ENCODE assay signal across 16 cellular contexts in the genomic region with DNA sequence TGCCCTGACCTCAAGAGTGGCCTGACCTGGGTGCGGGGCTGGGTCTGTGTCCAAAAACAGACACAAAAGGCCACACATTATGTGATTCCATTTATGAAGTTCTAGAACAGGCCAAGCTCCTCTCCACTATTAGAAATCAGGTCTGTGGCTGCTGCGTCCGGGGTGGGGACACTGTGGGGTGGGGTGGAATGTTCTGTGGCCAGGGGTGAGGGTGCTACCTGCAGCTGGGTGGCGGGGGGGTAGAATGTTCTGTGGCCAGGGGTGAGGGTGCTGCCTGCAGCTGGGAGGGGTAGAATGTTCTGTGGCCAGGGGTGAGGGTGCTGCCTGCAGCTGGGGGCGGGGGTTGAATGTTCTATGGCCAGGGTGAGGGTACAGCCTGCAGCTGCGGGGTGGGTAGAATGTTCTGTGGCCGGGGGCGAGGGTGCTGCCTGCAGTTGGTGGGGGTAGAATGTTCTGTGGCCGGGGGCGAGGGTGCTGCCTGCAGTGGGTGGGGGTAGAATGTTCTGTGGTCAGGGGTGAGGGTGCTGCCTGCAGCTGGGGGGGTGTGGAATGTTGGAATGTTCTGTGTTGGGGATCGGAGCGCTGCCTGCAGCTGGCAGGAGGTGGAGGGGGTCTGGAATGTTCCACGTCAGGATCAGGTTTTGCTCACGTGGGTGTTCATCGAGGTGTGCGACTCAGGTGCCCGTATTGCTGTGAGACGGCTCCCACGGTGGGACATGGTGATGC. TPM values are rescaled to one million over a fixed set of nuclear protein-coding genes. Genes with fewer than 3 reads are reported as not detected.
A peak's percentile ranks its signal among the peaks of the same experiment; 100 is the strongest.
DNase-seq lines count a peak whose midpoint lies in the region; TF ChIP-seq lines count a peak whose summit lies in the region.
"Had no signal": no experiment of that assay in that cellular context is flagged by ENCODE, and none has a peak within 500 bp of the region (broad histone marks: within the 10 kb centered on the region; RNA-seq: fewer than 3 reads in every experiment).

No MANE protein-coding gene starts in this region.

- peaks cover 37% of the 10 kb centered on the region for H3K4me1 Mint-ChIP-seq in activated CD4-positive, alpha-beta T cell treated with anti-CD3 and anti-CD28 coated beads, Interleukin-2, amount 10 ng/mL, durations not matched to agents 7 days and 5 days
- H3K4me1 Mint-ChIP-seq: stimulated activated naive B cell treated with anti-CD40 and anti-IgM and Interleukin-4, amounts not matched to agents 10 μg/mL and 1 μg/mL and 100 μg/mL, for 72 hours had no signal

- H3K36me3 ChIP-seq in spleen, result no peaks in the 10 kb centered on the region
- H3K36me3 ChIP-seq: neutrophil, right lobe of liver had no signal

- peak; percentile 61 for DNase-seq in activated CD4-positive, alpha-beta T cell treated with anti-CD3 and anti-CD28 coated beads, Interleukin-2, amount 10 ng/mL, durations not matched to agents 7 days and 5 days
- DNase-seq in activated CD4-positive, alpha-beta T cell treated with anti-CD3 and anti-CD28 coated beads for 48 hours, result no peak
- DNase-seq in spleen, result no peak
- no peak for DNase-seq in GM10248 (ENCODE audit: extremely low spot score)
- no peak for DNase-seq in DMS 273 (lab: John Stamatoyannopoulos, UW; ENCODE audit: unreplicated experiment)
- DNase-seq: activated CD4-positive, alpha-beta T cell treated with anti-CD3 and anti-CD28 coated beads for 1 hour; NCI-H2029; NCI-H748 treated with DMSO at 0.1 percent for 48 hours; right lobe of liver; stimulated activated naive B cell treated with anti-CD40 and anti-IgM and Interleukin-4, amounts not matched to agents 10 μg/mL and 1 μg/mL and 100 μg/mL, for 72 hours had no signal

- H3K4me1 ChIP-seq in spleen, result peaks cover 5 to 61% (median 32%) of the 10 kb centered on the region in 6 donors
- H3K4me1 ChIP-seq: right lobe of liver had no signal

- H3K4me3 Mint-ChIP-seq in activated CD4-positive, alpha-beta T cell treated with anti-CD3 and anti-CD28 coated beads, Interleukin-2, amount 10 ng/mL, durations not matched to agents 7 days and 5 days, result peak overlapping the region; percentile 41
- H3K4me3 Mint-ChIP-seq: activated T-helper 1 cell treated with anti-CD3 and anti-CD28 coated beads, Interleukin-12 subunit alpha, Interleukin-12 subunit beta, Interleukin-2, Interleukin-4 antibody, amounts not matched to agents 30 ng/mL and 10 ng/mL and 1 ng/mL, durations not matched to agents 14 hours and 24 hours and 36 hours; stimulated activated naive B cell treated with anti-CD40 and anti-IgM and Interleukin-4, amounts not matched to agents 10 μg/mL and 1 μg/mL and 100 μg/mL, for 72 hours had no signal

- POLR2A ChIA-PET in activated CD4-positive, alpha-beta T cell treated with anti-CD3 and anti-CD28 coated beads, Interleukin-2, amount 10 ng/mL, durations not matched to agents 7 days and 5 days (lab: Charles Lee), result no interaction called here
- POLR2A ChIA-PET in GM10248 (lab: Yijun Ruan, JAX), result no interaction called here

- intact Hi-C loops in spleen (cut with DNase I; ENCODE audit: low total_unique reads), result no loop called here

- no peak overlapping the region for H3K4me3 ChIP-seq in spleen
- H3K4me3 ChIP-seq: right lobe of liver had no signal

- H3K27me3 ChIP-seq in spleen (replicated peaks in 1 of 7), result no peaks in the 10 kb centered on the region
- H3K27me3 ChIP-seq: neutrophil, right lobe of liver had no signal

- no peak for TF ChIP-seq POLR2A in spleen (IDR thresholded peaks at IDR 0.05)

- peak overlapping the region; percentile 94 for H3K27ac Mint-ChIP-seq in activated CD4-positive, alpha-beta T cell treated with anti-CD3 and anti-CD28 coated beads, Interleukin-2, amount 10 ng/mL, durations not matched to agents 7 days and 5 days
- H3K27ac Mint-ChIP-seq: activated T-helper 1 cell treated with anti-CD3 and anti-CD28 coated beads, Interleukin-12 subunit alpha, Interleukin-12 subunit beta, Interleukin-2, Interleukin-4 antibody, amounts not matched to agents 30 ng/mL and 10 ng/mL and 1 ng/mL, durations not matched to agents 14 hours and 24 hours and 36 hours; stimulated activated naive B cell treated with anti-CD40 and anti-IgM and Interleukin-4, amounts not matched to agents 10 μg/mL and 1 μg/mL and 100 μg/mL, for 72 hours had no signal

- CTCF ChIA-PET in activated CD4-positive, alpha-beta T cell treated with anti-CD3 and anti-CD28 coated beads, Interleukin-2, amount 10 ng/mL, durations not matched to agents 7 days and 5 days (lab: Charles Lee), result interaction anchor here (0.5 to 1.2 kb wide), 4 partner anchors 13 to 134 kb away, joined by 3 to 4 read pairs (median 4); no protein-coding TSS in a partner anchor
- CTCF ChIA-PET in GM10248 (lab: Yijun Ruan, JAX), result interaction anchor here (1.2 to 1.7 kb wide), 5 partner anchors 10 to 69 kb away, joined by 4 to 5 read pairs (median 4); no protein-coding TSS in a partner anchor

- 70 to 80% (median 79%) methylated on average over 17 to 19 of the region's 19 CpGs for WGBS in spleen, 5 donors

- H3K27ac ChIP-seq in cingulate gyrus (ENCODE audit: low read depth, low read length) (peak overlapping the region; percentile 69), spleen (peak overlapping the region in 6 of 8 donors; percentile 9 to 80 (median 69))
- H3K27ac ChIP-seq: 22Rv1, neutrophil, right lobe of liver had no signal

- TF ChIP-seq CTCF in spleen (IDR thresholded peaks at IDR 0.05 in 8 of 11, conservative IDR thresholded peaks at IDR 0.05 in 3 of 11), result no peak
- no peak for TF ChIP-seq CTCF in GM10248 (IDR thresholded peaks at IDR 0.05; ENCODE audit: control extremely low read depth, extremely low read depth, low read depth, missing control alignments)

- H3K9me3 ChIP-seq in spleen, result no peaks in the 10 kb centered on the region
- H3K9me3 ChIP-seq: neutrophil, right lobe of liver had no signal

- no peaks in the 10 kb centered on the region for H3K27me3 Mint-ChIP-seq in activated CD4-positive, alpha-beta T cell treated with anti-CD3 and anti-CD28 coated beads, Interleukin-2, amount 10 ng/mL, durations not matched to agents 7 days and 5 days

- peaks cover 7% of the 10 kb centered on the region for H3K36me3 Mint-ChIP-seq in activated CD4-positive, alpha-beta T cell treated with anti-CD3 and anti-CD28 coated beads, Interleukin-2, amount 10 ng/mL, durations not matched to agents 7 days and 5 days (ENCODE audit: low read depth)

- H3K9me3 Mint-ChIP-seq in activated CD4-positive, alpha-beta T cell treated with anti-CD3 and anti-CD28 coated beads, Interleukin-2, amount 10 ng/mL, durations not matched to agents 7 days and 5 days, result peaks cover 7% of the 10 kb centered on the region

RNA-seq across cellular contexts. Expression of a gene that starts 8.3 kb away (rescaled TPM):
- total RNA-seq in activated CD4-positive, alpha-beta T cell treated with anti-CD3 and anti-CD28 coated beads, Interleukin-2, amount 10 ng/mL, durations not matched to agents 7 days and 5 days, result 1 to 10 TPM; 3.1 to 3.5 TPM
- 10 to 100 TPM in 4 of 7 donors, 1 to 10 TPM in 3; 3.1 to 63.4 (median 12.5) TPM for total RNA-seq in spleen
- 1 to 10 TPM in 2 of 3 donors, under 1 TPM in 1; 0.83 to 6.7 (median 4.8) TPM for polyA plus RNA-seq in spleen
- total RNA-seq: G401, lower leg skin had no signal

RNA-seq across cellular contexts. Expression of a gene that starts 15.3 kb away (rescaled TPM):
- 1 to 10 TPM in 1 of 2 experiments, under 1 TPM in 1; 0.85 to 1.8 TPM for total RNA-seq in activated CD4-positive, alpha-beta T cell treated with anti-CD3 and anti-CD28 coated beads, Interleukin-2, amount 10 ng/mL, durations not matched to agents 7 days and 5 days
- total RNA-seq in spleen, result 1 to 10 TPM in 6 of 7 donors, not detected in 1; 2.3 to 7.4 (median 3.8) TPM
- polyA plus RNA-seq in spleen, result 1 to 10 TPM; 3.2 to 4.3 (median 3.7) TPM
- total RNA-seq: G401, lower leg skin had no signal

RNA-seq across cellular contexts. Expression of a gene that starts 15.8 kb away (rescaled TPM):
- 100 to 1,000 TPM; 116 to 123 TPM for total RNA-seq in activated CD4-positive, alpha-beta T cell treated with anti-CD3 and anti-CD28 coated beads, Interleukin-2, amount 10 ng/mL, durations not matched to agents 7 days and 5 days
- 100 to 1,000 TPM in 6 of 7 donors, 10 to 100 TPM in 1; 97.6 to 170 (median 105) TPM for total RNA-seq in spleen
- 100 to 1,000 TPM in 2 of 3 donors, 10 to 100 TPM in 1; 90.8 to 154 (median 123) TPM for polyA plus RNA-seq in spleen

RNA-seq across cellular contexts. Expression of a gene that starts 16.9 kb away (rescaled TPM):
- 10 to 100 TPM; 22.1 to 24.0 TPM for total RNA-seq in activated CD4-positive, alpha-beta T cell treated with anti-CD3 and anti-CD28 coated beads, Interleukin-2, amount 10 ng/mL, durations not matched to agents 7 days and 5 days
- total RNA-seq in spleen, result 100 to 1,000 TPM; 134 to 457 (median 378) TPM
- polyA plus RNA-seq in spleen, result 1,000 to 10,000 TPM in 1 of 3 donors, 100 to 1,000 TPM in 2; 462 to 1,396 (median 703) TPM
- total RNA-seq: G401 had no signal

RNA-seq across cellular contexts. Expression of a gene that starts 22.4 kb away (rescaled TPM):
- under 1 TPM; 0.48 to 0.67 TPM for total RNA-seq in activated CD4-positive, alpha-beta T cell treated with anti-CD3 and anti-CD28 coated beads, Interleukin-2, amount 10 ng/mL, durations not matched to agents 7 days and 5 days
- total RNA-seq in spleen, result 1 to 10 TPM; 1.8 to 8.3 (median 3.3) TPM
- 1 to 10 TPM; 1.3 to 4.7 (median 2.3) TPM for polyA plus RNA-seq in spleen
- total RNA-seq: activated T-helper 1 cell treated with anti-CD3 and anti-CD28 coated beads, Interleukin-12 subunit alpha, Interleukin-12 subunit beta, Interleukin-2, Interleukin-4 antibody, amounts not matched to agents 30 ng/mL and 10 ng/mL and 1 ng/mL, durations not matched to agents 14 hours and 24 hours and 36 hours; G401; right lobe of liver had no signal
